Comparison of ENCODE assay signal across 9 cellular contexts in genomic region chr11:86116386-86116726, GRCh38. TPM values are rescaled to one million over a fixed set of nuclear protein-coding genes. Genes with fewer than 3 reads are reported as not detected.
A peak's percentile ranks its signal among the peaks of the same experiment; 100 is the strongest.
DNase-seq lines count a peak whose midpoint lies in the region; ATAC-seq and TF ChIP-seq lines count a peak whose summit lies in the region.
"Had no signal": no experiment of that assay in that cellular context is flagged by ENCODE, and none has a peak within 500 bp of the region (broad histone marks: within the 10 kb centered on the region; RNA-seq: fewer than 3 reads in every experiment).

No MANE protein-coding gene starts in this region.

- peak; percentile 94 to 95 for ATAC-seq in CD4-positive, CD25-positive, alpha-beta regulatory T cell (ENCODE audit: low read depth in 2 of 2)
- ATAC-seq in GM19328 (IDR thresholded peaks at IDR 0.05; ENCODE audit: unreplicated experiment): peak; percentile 80
- peak; percentile 84 for ATAC-seq in HG03280 (IDR thresholded peaks at IDR 0.05; ENCODE audit: unreplicated experiment)
- ATAC-seq in right cardiac atrium: no peak

- no peaks in the 10 kb centered on the region for H3K36me3 ChIP-seq in CD4-positive, CD25-positive, alpha-beta regulatory T cell (ENCODE audit: control insufficient read depth, insufficient read depth, low read length)

- intact Hi-C loops in right cardiac atrium (cut with DNase I): no loop called here

- no peaks in the 10 kb centered on the region for H3K9me3 Mint-ChIP-seq in CD4-positive, CD25-positive, alpha-beta regulatory T cell
- H3K9me3 Mint-ChIP-seq in nephron: peaks cover 3% of the 10 kb centered on the region

- H3K27me3 Mint-ChIP-seq in CD4-positive, CD25-positive, alpha-beta regulatory T cell: no peaks in the 10 kb centered on the region
- H3K27me3 Mint-ChIP-seq in nephron (ENCODE audit: low read depth): peaks cover 5% of the 10 kb centered on the region

- H3K36me3 Mint-ChIP-seq in CD4-positive, CD25-positive, alpha-beta regulatory T cell: no peaks in the 10 kb centered on the region
- peaks cover 4% of the 10 kb centered on the region for H3K36me3 Mint-ChIP-seq in nephron (ENCODE audit: low read depth)

- H3K4me1 Mint-ChIP-seq in CD4-positive, CD25-positive, alpha-beta regulatory T cell: peaks cover 14 to 31% (median 26%) of the 10 kb centered on the region in 4 donors
- H3K4me1 Mint-ChIP-seq in nephron: peaks cover 11% of the 10 kb centered on the region

- peak overlapping the region; percentile 46 for H3K4me3 ChIP-seq in CD4-positive, CD25-positive, alpha-beta regulatory T cell (ENCODE audit: low read depth, low read length)
- H3K4me3 ChIP-seq in right cardiac atrium (ENCODE audit: low read length): no peak overlapping the region

- H3K27me3 ChIP-seq in CD4-positive, CD25-positive, alpha-beta regulatory T cell (ENCODE audit: control insufficient read depth, insufficient read depth, low read length): no peaks in the 10 kb centered on the region
- no peaks in the 10 kb centered on the region for H3K27me3 ChIP-seq in right cardiac atrium (ENCODE audit: control insufficient read depth, insufficient read depth)

- WGBS in right cardiac atrium: 86% methylated on average over 4 of the region's 4 CpGs

- no peak for TF ChIP-seq CTCF in nephron (IDR thresholded peaks at IDR 0.05; ENCODE audit: unreplicated experiment in 3 of 3)

- H3K4me1 ChIP-seq in CD4-positive, CD25-positive, alpha-beta regulatory T cell (ENCODE audit: control insufficient read depth, insufficient read depth, low read length, poor library complexity, severe bottlenecking): peaks cover 20% of the 10 kb centered on the region
- H3K4me1 ChIP-seq in right cardiac atrium (ENCODE audit: control insufficient read depth, insufficient read depth, low read length): no peaks in the 10 kb centered on the region

- DNase-seq in CD4-positive, CD25-positive, alpha-beta regulatory T cell: peak; percentile 15 to 62 (median 23)
- DNase-seq in activated T-helper 9 cell treated with anti-CD3 and anti-CD28 coated beads, Interleukin-2, amount 50 U/mL, for 16 hours (ENCODE audit: low read depth): peak; percentile 14
- DNase-seq in ureter (ENCODE audit: low spot score): no peak
- DNase-seq in NCI-H524 (lab: John Stamatoyannopoulos, UW): no peak
- no peak for DNase-seq in right cardiac atrium

- peak overlapping the region; percentile 48 to 70 (median 51) for H3K27ac Mint-ChIP-seq in CD4-positive, CD25-positive, alpha-beta regulatory T cell
- H3K27ac Mint-ChIP-seq in nephron: peak overlapping the region; percentile 60 to 79 (median 71)

- no peaks in the 10 kb centered on the region for H3K9me3 ChIP-seq in CD4-positive, CD25-positive, alpha-beta regulatory T cell (ENCODE audit: control insufficient read depth in 2 of 2, low read length in 2 of 2)
- H3K9me3 ChIP-seq in right cardiac atrium (ENCODE audit: control insufficient read depth, low read length): no peaks in the 10 kb centered on the region

- H3K4me3 Mint-ChIP-seq in CD4-positive, CD25-positive, alpha-beta regulatory T cell: peak overlapping the region; percentile 9 to 26 (median 13)
- peak overlapping the region in 1 of 3 experiments; percentile 4 for H3K4me3 Mint-ChIP-seq in nephron

- peak overlapping the region; percentile 68 for H3K27ac ChIP-seq in CD4-positive, CD25-positive, alpha-beta regulatory T cell (ENCODE audit: insufficient read depth, low read length, poor library complexity, severe bottlenecking)
- no peak overlapping the region for H3K27ac ChIP-seq in right cardiac atrium (ENCODE audit: low read length)
- H3K27ac ChIP-seq: HL-60 had no signal

RNA-seq across cellular contexts. Expression of gene PICALM, which starts 47.5 kb away (rescaled TPM):
- total RNA-seq in CD4-positive, CD25-positive, alpha-beta regulatory T cell: 194 TPM
- polyA plus RNA-seq in CD4-positive, CD25-positive, alpha-beta regulatory T cell: 10 to 100 TPM; 19.9 to 25.8 (median 23.2) TPM
- 261 TPM for total RNA-seq in ureter
- 100 to 1,000 TPM; 170 to 298 (median 182) TPM for total RNA-seq in right cardiac atrium
- polyA plus RNA-seq in right cardiac atrium: 62.8 TPM

Comparison
In these comparisons a context has a peak if more than half of its experiments do, and no peak if none do; other contexts are left out.
1. ATAC-seq: peak in CD4-positive, CD25-positive, alpha-beta regulatory T cell (2 of 2), GM19328 (single experiment) and HG03280 (single experiment); none in right cardiac atrium (0 of 2).
2. DNase-seq: peak in CD4-positive, CD25-positive, alpha-beta regulatory T cell (3 of 3) and activated T-helper 9 cell treated with anti-CD3 and anti-CD28 coated beads, Interleukin-2, amount 50 U/mL, for 16 hours (single experiment); none in ureter (single experiment), NCI-H524 (0 of 2) and right cardiac atrium (0 of 3).